ENCODE assay signal across 15 cellular contexts in genomic region chr2:128595763-128596452, GRCh38.
"Had no signal": no experiment of that assay in that cellular context is flagged by ENCODE, and none has a peak within 500 bp of the region (broad histone marks: within the 10 kb centered on the region; RNA-seq: fewer than 3 reads in every experiment).

No MANE protein-coding gene starts in this region.

- H3K36me3 Mint-ChIP-seq: stimulated activated naive B cell treated with anti-CD40 and anti-IgM and Interleukin-4, amounts not matched to agents 10 μg/mL and 1 μg/mL and 100 μg/mL, for 72 hours had no signal

- H3K9ac ChIP-seq: SK-N-SH had no signal

- H3K4me1 ChIP-seq: adrenal gland, upper lobe of left lung had no signal

- H3K9me3 Mint-ChIP-seq: activated CD4-positive, alpha-beta T cell treated with anti-CD3 and anti-CD28 coated beads, Interleukin-2, amount 10 ng/mL, durations not matched to agents 7 days and 5 days; stimulated activated naive B cell treated with anti-CD40 and anti-IgM and Interleukin-4, amounts not matched to agents 10 μg/mL and 1 μg/mL and 100 μg/mL, for 72 hours had no signal

- H3K4me3 ChIP-seq: adrenal gland, coronary artery, right atrium auricular region, spleen, upper lobe of left lung had no signal

- DNase-seq: activated CD4-positive, alpha-beta T cell treated with anti-CD3 and anti-CD28 coated beads, Interleukin-2, amount 10 ng/mL, durations not matched to agents 7 days and 5 days; activated CD4-positive, CD25-positive, alpha-beta regulatory T cell; activated naive CD4-positive, alpha-beta T cell treated with anti-CD3 and anti-CD28 coated beads, Interleukin-2, amount 50 U/mL, for 16 hours; caudate nucleus; effector memory CD4-positive, alpha-beta T cell; SK-N-SH; spleen; stimulated activated CD4-positive, alpha-beta T cell treated with anti-CD3 and anti-CD28 coated beads, Interleukin-1b, Interleukin-23, amount 100 ng/mL, for 48 hours; stimulated activated naive B cell treated with anti-CD40 and anti-IgM and Interleukin-4, amounts not matched to agents 10 μg/mL and 1 μg/mL and 100 μg/mL, for 72 hours had no signal

- H3K27me3 ChIP-seq: adrenal gland, right atrium auricular region, upper lobe of left lung had no signal

- H3K27ac ChIP-seq: adrenal gland, coronary artery, epithelial cell of prostate, right atrium auricular region, spleen, upper lobe of left lung had no signal

- H3K4me1 Mint-ChIP-seq: activated CD4-positive, alpha-beta T cell treated with anti-CD3 and anti-CD28 coated beads, Interleukin-2, amount 10 ng/mL, durations not matched to agents 7 days and 5 days; stimulated activated naive B cell treated with anti-CD40 and anti-IgM and Interleukin-4, amounts not matched to agents 10 μg/mL and 1 μg/mL and 100 μg/mL, for 72 hours had no signal

- FAIRE-seq: keratinocyte had no signal

- H3K9me3 ChIP-seq: adrenal gland, right atrium auricular region, SK-N-SH, spleen, upper lobe of left lung had no signal

- H3K27me3 Mint-ChIP-seq: activated CD4-positive, alpha-beta T cell treated with anti-CD3 and anti-CD28 coated beads, Interleukin-2, amount 10 ng/mL, durations not matched to agents 7 days and 5 days had no signal

- H3K4me2 ChIP-seq: SK-N-SH had no signal

- H3K4me3 Mint-ChIP-seq: activated CD4-positive, alpha-beta T cell treated with anti-CD3 and anti-CD28 coated beads, Interleukin-2, amount 10 ng/mL, durations not matched to agents 7 days and 5 days; stimulated activated naive B cell treated with anti-CD40 and anti-IgM and Interleukin-4, amounts not matched to agents 10 μg/mL and 1 μg/mL and 100 μg/mL, for 72 hours had no signal

- H3K27ac Mint-ChIP-seq: activated CD4-positive, alpha-beta T cell treated with anti-CD3 and anti-CD28 coated beads, Interleukin-2, amount 10 ng/mL, durations not matched to agents 7 days and 5 days; stimulated activated naive B cell treated with anti-CD40 and anti-IgM and Interleukin-4, amounts not matched to agents 10 μg/mL and 1 μg/mL and 100 μg/mL, for 72 hours had no signal

- H3K36me3 ChIP-seq: adrenal gland, right atrium auricular region, spleen, upper lobe of left lung had no signal
